In genomic region chr2:15905267-15905645, GRCh38 we compare ENCODE assay signal across 4 cellular contexts. TPM values are rescaled to one million over a fixed set of nuclear protein-coding genes. Genes with fewer than 3 reads are reported as not detected.
"Had no signal": no experiment of that assay in that cellular context is flagged by ENCODE, and none has a peak within 500 bp of the region (broad histone marks: within the 10 kb centered on the region; RNA-seq: fewer than 3 reads in every experiment).

No MANE protein-coding gene starts in this region.

- DNase-seq: GDM1, GF-D8 had no signal

- ATAC-seq: GM12878 had no signal

RNA-seq across cellular contexts. Expression of gene MYCN, which starts 35.1 kb away (rescaled TPM):
- total RNA-seq: G401, GM12878 had no signal
- polyA plus RNA-seq: GM12878 had no signal
